Comparison of ENCODE assay signal across 1 cellular context in the genomic region with DNA sequence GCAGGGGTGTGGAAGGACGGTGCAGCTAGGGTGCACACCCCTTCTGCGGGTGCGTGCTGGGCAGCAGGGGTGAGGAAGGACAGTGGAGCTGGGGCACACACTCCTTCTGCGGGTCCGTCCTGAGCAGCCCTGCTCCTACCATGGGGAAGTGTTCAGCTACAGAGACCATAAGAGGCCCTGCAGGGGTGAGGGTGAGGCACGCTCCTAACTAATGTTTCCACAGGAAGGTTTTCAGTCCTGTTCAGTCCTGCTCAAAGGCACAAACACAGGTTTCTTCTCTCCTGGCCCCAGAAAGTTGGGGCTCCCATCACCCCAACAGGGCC.
TF ChIP-seq lines count a peak whose summit lies in the region.

No MANE protein-coding gene starts in this region.

TF ChIP-seq in HepG2, 621 proteins besides CTCF, POLR2A, EP300 and RAD21:
- TF ChIP-seq PITX1 (CRISPR knock-in tag; IDR thresholded peaks at IDR 0.05) (no peak), AGO2 (optimal IDR thresholded peaks at IDR 0.05; ENCODE audit: low read depth, low read length) (peak; percentile 5), HNF1B (CRISPR knock-in tag; IDR thresholded peaks at IDR 0.05) (no peak), POLR2AphosphoS2 (IDR thresholded peaks at IDR 0.05; ENCODE audit: low read depth, low read length) (no peak), SOX6 (IDR thresholded peaks at IDR 0.05) (no peak), SOX6 (CRISPR knock-in tag; IDR thresholded peaks at IDR 0.05) (no peak), ARNT2 (CRISPR knock-in tag; IDR thresholded peaks at IDR 0.05; ENCODE audit: low read depth) (no peak), ZNF768 (CRISPR knock-in tag; IDR thresholded peaks at IDR 0.05) (no peak)
